8 cellular contexts compared by ENCODE assay signal in the genomic region with DNA sequence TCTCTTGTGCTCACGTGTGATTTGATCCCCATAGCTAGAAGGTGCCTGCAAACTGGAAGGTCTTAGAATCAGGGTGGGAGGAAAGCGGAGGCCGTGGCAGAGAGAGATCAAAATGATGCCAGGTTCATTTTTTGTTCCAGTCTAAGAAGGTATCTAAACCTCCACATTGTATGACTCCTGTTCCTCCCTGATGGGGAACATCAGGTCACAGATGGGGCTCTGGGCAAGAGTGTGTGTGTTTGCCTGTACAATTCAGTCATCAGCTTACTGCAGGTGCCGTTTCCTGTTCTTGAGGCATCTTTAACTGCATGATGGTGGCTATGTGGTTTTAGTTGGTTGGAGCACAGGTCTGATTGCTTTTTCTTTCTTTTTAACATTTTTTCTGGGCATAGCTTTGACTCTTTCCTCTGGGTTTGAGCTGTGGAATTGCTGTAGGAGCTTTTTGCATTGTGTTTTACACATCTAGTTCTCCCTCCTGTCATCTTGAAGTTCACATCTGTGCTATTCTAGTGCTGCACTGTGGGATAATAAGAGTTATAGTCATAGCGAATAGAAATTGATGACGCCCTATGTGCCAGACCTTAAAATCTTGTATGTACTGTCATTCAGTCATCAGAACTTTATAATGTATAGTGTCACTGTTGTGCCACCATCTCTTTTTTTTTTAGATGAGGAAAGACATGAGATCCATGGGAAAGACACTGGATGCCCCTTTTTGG. TPM values are rescaled to one million over a fixed set of nuclear protein-coding genes. Genes with fewer than 3 reads are reported as not detected.
DNase-seq lines count a peak whose midpoint lies in the region; ATAC-seq and TF ChIP-seq lines count a peak whose summit lies in the region.

No MANE protein-coding gene starts in this region.

- intact Hi-C loops in naive thymus-derived CD4-positive, alpha-beta T cell (cut with micrococcal nuclease), result loop anchor here (1.0 to 2.0 kb wide), 4 partner anchors 18 to 31 kb away; a partner anchor contains a TSS
- intact Hi-C loops in tibial artery (cut with DNase I; ENCODE audit: low total_unique reads) (no loop called here), sigmoid colon (cut with DNase I) (no loop called here)

- no peak for TF ChIP-seq EP300 in sigmoid colon (IDR thresholded peaks at IDR 0.05)

- TF ChIP-seq CTCF in tibial artery (IDR thresholded peaks at IDR 0.05) (no peak), sigmoid colon (IDR thresholded peaks at IDR 0.05) (no peak)

- ATAC-seq in GM18907 (IDR thresholded peaks at IDR 0.05; ENCODE audit: unreplicated experiment), result peak; percentile 88
- ATAC-seq in HG02938 (IDR thresholded peaks at IDR 0.05; ENCODE audit: unreplicated experiment), result peak; percentile 92
- peak; percentile 63 for ATAC-seq in naive thymus-derived CD4-positive, alpha-beta T cell

- no peaks in the 10 kb centered on the region for H3K27me3 Mint-ChIP-seq in T-helper 2 cell treated with Interferon-gamma antibody and Interleukin-4, amounts not matched to agents 5 μg/mL and 100 μg/mL, for 36 hours (ENCODE audit: low read depth)
- H3K27me3 Mint-ChIP-seq in naive thymus-derived CD4-positive, alpha-beta T cell, result no peaks in the 10 kb centered on the region

- peak overlapping the region; percentile 58 for H3K27ac ChIP-seq in naive thymus-derived CD4-positive, alpha-beta T cell (ENCODE audit: low read depth, low read length)
- H3K27ac ChIP-seq in tibial artery, result no peak overlapping the region
- no peak overlapping the region for H3K27ac ChIP-seq in sigmoid colon

- H3K36me3 ChIP-seq in naive thymus-derived CD4-positive, alpha-beta T cell (ENCODE audit: control insufficient read depth in 2 of 3, insufficient read depth in 3 of 3, low read length in 3 of 3), result no peaks in the 10 kb centered on the region
- H3K36me3 ChIP-seq in tibial artery, result no peaks in the 10 kb centered on the region
- H3K36me3 ChIP-seq in sigmoid colon, result no peaks in the 10 kb centered on the region

- CTCF ChIA-PET in naive thymus-derived CD4-positive, alpha-beta T cell (lab: Charles Lee), result interaction anchor here (0.5 to 1.0 kb wide), 5 partner anchors 10 to 653 kb away, joined by 3 to 4 read pairs (median 3); no protein-coding TSS in a partner anchor

- peaks cover 4% of the 10 kb centered on the region for H3K36me3 Mint-ChIP-seq in T-helper 2 cell treated with Interferon-gamma antibody and Interleukin-4, amounts not matched to agents 5 μg/mL and 100 μg/mL, for 36 hours (ENCODE audit: low read depth)
- peaks cover 0 to 10% (median 0%) of the 10 kb centered on the region in 5 donors for H3K36me3 Mint-ChIP-seq in naive thymus-derived CD4-positive, alpha-beta T cell

- peak overlapping the region; percentile 82 for H3K4me3 Mint-ChIP-seq in T-helper 2 cell treated with Interferon-gamma antibody and Interleukin-4, amounts not matched to agents 5 μg/mL and 100 μg/mL, for 36 hours
- peak overlapping the region; percentile 66 to 88 (median 79) for H3K4me3 Mint-ChIP-seq in naive thymus-derived CD4-positive, alpha-beta T cell

- H3K9me3 ChIP-seq in naive thymus-derived CD4-positive, alpha-beta T cell (ENCODE audit: control insufficient read depth in 2 of 3, low read length in 3 of 3), result no peaks in the 10 kb centered on the region
- H3K9me3 ChIP-seq in tibial artery (no peaks in the 10 kb centered on the region), sigmoid colon (no peaks in the 10 kb centered on the region)

- peak; percentile 57 for DNase-seq in T-helper 2 cell treated with Interferon-gamma antibody and Interleukin-4, amounts not matched to agents 5 μg/mL and 100 μg/mL, for 36 hours (ENCODE audit: low spot score)
- DNase-seq in naive thymus-derived CD4-positive, alpha-beta T cell, result peak in 8 of 9 donors; percentile 46 to 70 (median 64)
- DNase-seq in NCI-H1436 treated with DMSO at 0.1 percent for 48 hours (lab: John Stamatoyannopoulos, UW) (no peak), DMS53 treated with DMSO at 0.1 percent for 48 hours (lab: John Stamatoyannopoulos, UW; ENCODE audit: unreplicated experiment) (no peak), tibial artery (no peak), sigmoid colon (no peak)

- peak overlapping the region; percentile 97 for H3K27ac Mint-ChIP-seq in T-helper 2 cell treated with Interferon-gamma antibody and Interleukin-4, amounts not matched to agents 5 μg/mL and 100 μg/mL, for 36 hours
- peak overlapping the region; percentile 80 to 98 (median 93) for H3K27ac Mint-ChIP-seq in naive thymus-derived CD4-positive, alpha-beta T cell

- WGBS in sigmoid colon, 2 donors, result 60 to 82% methylated on average over 6 of the region's 6 CpGs

- no peak for TF ChIP-seq POLR2A in sigmoid colon (IDR thresholded peaks at IDR 0.05)

- POLR2A ChIA-PET in naive thymus-derived CD4-positive, alpha-beta T cell (lab: Charles Lee), result interaction anchor here (0.8 to 5.5 kb wide), 4 partner anchors 18 to 30 kb away, joined by 3 to 81 read pairs (median 4); a partner anchor contains a TSS

- H3K9me3 Mint-ChIP-seq in T-helper 2 cell treated with Interferon-gamma antibody and Interleukin-4, amounts not matched to agents 5 μg/mL and 100 μg/mL, for 36 hours, result no peaks in the 10 kb centered on the region
- H3K9me3 Mint-ChIP-seq in naive thymus-derived CD4-positive, alpha-beta T cell, result no peaks in the 10 kb centered on the region

- peaks cover 65% of the 10 kb centered on the region for H3K4me1 Mint-ChIP-seq in T-helper 2 cell treated with Interferon-gamma antibody and Interleukin-4, amounts not matched to agents 5 μg/mL and 100 μg/mL, for 36 hours (ENCODE audit: low read depth)
- H3K4me1 Mint-ChIP-seq in naive thymus-derived CD4-positive, alpha-beta T cell, result peaks cover 53 to 71% (median 64%) of the 10 kb centered on the region in 7 donors

- H3K4me3 ChIP-seq in naive thymus-derived CD4-positive, alpha-beta T cell (ENCODE audit: low read length), result peak overlapping the region; percentile 41
- H3K4me3 ChIP-seq in tibial artery, result no peak overlapping the region
- H3K4me3 ChIP-seq in sigmoid colon, result no peak overlapping the region

- H3K27me3 ChIP-seq in naive thymus-derived CD4-positive, alpha-beta T cell (ENCODE audit: control insufficient read depth in 2 of 2, insufficient read depth in 2 of 2, low read length in 2 of 2), result no peaks in the 10 kb centered on the region
- H3K27me3 ChIP-seq in tibial artery (no peaks in the 10 kb centered on the region), sigmoid colon (no peaks in the 10 kb centered on the region)

- peaks cover 53 to 66% of the 10 kb centered on the region in 2 donors for H3K4me1 ChIP-seq in naive thymus-derived CD4-positive, alpha-beta T cell (ENCODE audit: control insufficient read depth in 2 of 2, insufficient read depth in 2 of 2, low read length in 2 of 2)
- H3K4me1 ChIP-seq in tibial artery (peaks cover 0 to 5% (median 0%) of the 10 kb centered on the region in 4 donors), sigmoid colon (peaks cover 0 to 15% (median 8%) of the 10 kb centered on the region in 4 donors)

RNA-seq across cellular contexts. Expression of a gene that starts 30.8 kb away (rescaled TPM):
- 100 to 1,000 TPM in 1 of 5 experiments, 10 to 100 TPM in 4; 20.1 to 123 (median 29.1) TPM for total RNA-seq in naive thymus-derived CD4-positive, alpha-beta T cell
- 10 to 100 TPM; 10.5 to 12.9 TPM for polyA plus RNA-seq in naive thymus-derived CD4-positive, alpha-beta T cell
- 10 to 100 TPM; 13.3 to 25.5 (median 21.7) TPM for total RNA-seq in sigmoid colon
- 10 to 100 TPM in 1 of 3 donors, 1 to 10 TPM in 2; 5.4 to 19.1 (median 9.0) TPM for polyA plus RNA-seq in sigmoid colon

Comparison
In these comparisons a context has a peak if more than half of its experiments do, and no peak if none do; other contexts are left out.
1. DNase-seq: peak in T-helper 2 cell treated with Interferon-gamma antibody and Interleukin-4, amounts not matched to agents 5 μg/mL and 100 μg/mL, for 36 hours (single experiment) and naive thymus-derived CD4-positive, alpha-beta T cell (8 of 9); none in NCI-H1436 treated with DMSO at 0.1 percent for 48 hours (single experiment), DMS53 treated with DMSO at 0.1 percent for 48 hours (single experiment), tibial artery (0 of 2) and sigmoid colon (single experiment).
2. intact Hi-C loops: an anchor here in naive thymus-derived CD4-positive, alpha-beta T cell (1.0 to 2.0 kb wide); none called in tibial artery and sigmoid colon.
3. Peak in every context shown above with its lines, with median percentiles within 50 percentile points of each other: ATAC-seq.